ENCODE assay signal across 14 cellular contexts in the genomic region with DNA sequence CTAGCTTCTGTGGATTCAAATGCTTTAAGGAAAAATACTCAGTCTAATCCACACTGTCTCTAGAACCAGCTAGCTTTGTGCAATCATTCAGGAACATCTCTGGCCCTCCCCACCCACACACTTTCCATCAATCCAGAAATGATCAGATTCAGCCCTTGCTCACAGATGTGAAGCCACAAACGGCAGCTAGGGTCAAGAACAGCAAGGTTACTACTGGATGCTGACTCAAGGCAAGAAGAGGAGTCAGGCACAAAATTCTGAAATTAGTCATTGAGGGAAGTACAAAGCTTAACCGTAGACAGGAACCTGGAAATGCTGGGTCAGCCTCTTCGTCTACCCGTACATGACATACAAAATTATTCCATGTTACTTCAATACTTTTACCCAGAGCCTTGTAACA.
DNase-seq lines count a peak whose midpoint lies in the region; ATAC-seq and TF ChIP-seq lines count a peak whose summit lies in the region.
"Had no signal": no experiment of that assay in that cellular context is flagged by ENCODE, and none has a peak within 500 bp of the region (broad histone marks: within the 10 kb centered on the region; RNA-seq: fewer than 3 reads in every experiment).

No MANE protein-coding gene starts in this region.

- H3K27me3 Mint-ChIP-seq in natural killer cell treated with Interleukin-12 subunit alpha and Interleukin-12 subunit beta and Interleukin-15 and Interleukin-18, amount 100 ng/mL, for 72 hours = peaks cover 6 to 13% of the 10 kb centered on the region in 2 donors
- H3K27me3 Mint-ChIP-seq in natural killer cell (ENCODE audit: low read depth in 2 of 2) = peaks cover 20% of the 10 kb centered on the region in 2 donors
- H3K27me3 Mint-ChIP-seq in endothelial cell (ENCODE audit: unreplicated experiment) = peaks cover under 1% of the 10 kb centered on the region

- peaks cover 8 to 12% of the 10 kb centered on the region in 2 donors for H3K4me1 Mint-ChIP-seq in natural killer cell treated with Interleukin-12 subunit alpha and Interleukin-12 subunit beta and Interleukin-15 and Interleukin-18, amount 100 ng/mL, for 72 hours (ENCODE audit: low read depth in 2 of 2)
- H3K4me1 Mint-ChIP-seq in natural killer cell = no peaks in the 10 kb centered on the region
- no peaks in the 10 kb centered on the region for H3K4me1 Mint-ChIP-seq in endothelial cell (ENCODE audit: unreplicated experiment)
- H3K4me1 Mint-ChIP-seq: B cell had no signal

- H3K4me3 Mint-ChIP-seq in natural killer cell treated with Interleukin-12 subunit alpha and Interleukin-12 subunit beta and Interleukin-15 and Interleukin-18, amount 100 ng/mL, for 72 hours = peak overlapping the region; percentile 55
- H3K4me3 Mint-ChIP-seq in natural killer cell (no peak overlapping the region), endothelial cell (ENCODE audit: unreplicated experiment) (no peak overlapping the region)
- H3K4me3 Mint-ChIP-seq: B cell had no signal

- intact Hi-C loops in natural killer cell (cut with micrococcal nuclease) = no loop called here

- no peak for DNase-seq in natural killer cell treated with Interleukin-12 subunit alpha and Interleukin-12 subunit beta and Interleukin-15 and Interleukin-18, amount 100 ng/mL, for 72 hours (ENCODE audit: low spot score)
- DNase-seq in natural killer cell (no peak), RPMI7951 (ENCODE audit: low read depth) (peak; percentile 79), fibroblast of mammary gland (ENCODE audit: low read depth) (peak; percentile 82), stromal cell of bone marrow (ENCODE audit: low read depth) (peak; percentile 6), ureter (ENCODE audit: low spot score) (no peak), endothelial cell (ENCODE audit: low spot score) (no peak), DMS79 treated with DMSO at 0.1 percent for 48 hours (lab: John Stamatoyannopoulos, UW) (no peak)
- DNase-seq: DMS 273 treated with DMSO at 0.1 percent for 48 hours, NCI-H1092 treated with DMSO at 0.1 percent for 48 hours, NCI-H226, occipital lobe, tibial artery had no signal

- peaks cover 7% of the 10 kb centered on the region for H3K36me3 Mint-ChIP-seq in natural killer cell treated with Interleukin-12 subunit alpha and Interleukin-12 subunit beta and Interleukin-15 and Interleukin-18, amount 100 ng/mL, for 72 hours
- H3K36me3 Mint-ChIP-seq in natural killer cell = no peaks in the 10 kb centered on the region
- H3K36me3 Mint-ChIP-seq in endothelial cell (ENCODE audit: low read depth, unreplicated experiment) = no peaks in the 10 kb centered on the region

- peak overlapping the region in 1 of 2 donors; percentile 50 for H3K27ac Mint-ChIP-seq in natural killer cell treated with Interleukin-12 subunit alpha and Interleukin-12 subunit beta and Interleukin-15 and Interleukin-18, amount 100 ng/mL, for 72 hours
- no peak overlapping the region for H3K27ac Mint-ChIP-seq in natural killer cell
- no peak overlapping the region for H3K27ac Mint-ChIP-seq in endothelial cell (ENCODE audit: unreplicated experiment)
- H3K27ac Mint-ChIP-seq: B cell had no signal

- TF ChIP-seq CTCF in natural killer cell (IDR thresholded peaks at IDR 0.05) (no peak), fibroblast of mammary gland (conservative IDR thresholded peaks at IDR 0.05; ENCODE audit: control insufficient read depth, insufficient read depth, low read depth, low read length) (no peak), endothelial cell (IDR thresholded peaks at IDR 0.05; ENCODE audit: unreplicated experiment) (no peak)

- peak; percentile 52 to 92 for ATAC-seq in natural killer cell treated with Interleukin-12 subunit alpha and Interleukin-12 subunit beta and Interleukin-15 and Interleukin-18, amount 100 ng/mL, for 72 hours
- no peak for ATAC-seq in natural killer cell

- H3K9me3 Mint-ChIP-seq in natural killer cell treated with Interleukin-12 subunit alpha and Interleukin-12 subunit beta and Interleukin-15 and Interleukin-18, amount 100 ng/mL, for 72 hours = no peaks in the 10 kb centered on the region
- no peaks in the 10 kb centered on the region for H3K9me3 Mint-ChIP-seq in natural killer cell
- no peaks in the 10 kb centered on the region for H3K9me3 Mint-ChIP-seq in endothelial cell (ENCODE audit: unreplicated experiment)

- H3K4me3 ChIP-seq in fibroblast of mammary gland (ENCODE audit: control insufficient read depth, low read depth, low read length) = no peak overlapping the region
- H3K4me3 ChIP-seq: tibial artery had no signal

Comparison
In these comparisons a context has a peak if more than half of its experiments do, and no peak if none do; other contexts are left out.
1. ATAC-seq: peak in natural killer cell treated with Interleukin-12 subunit alpha and Interleukin-12 subunit beta and Interleukin-15 and Interleukin-18, amount 100 ng/mL, for 72 hours (2 of 2); none in natural killer cell (0 of 3).
2. DNase-seq: peak in RPMI7951 (single experiment), fibroblast of mammary gland (single experiment) and stromal cell of bone marrow (single experiment); none in natural killer cell treated with Interleukin-12 subunit alpha and Interleukin-12 subunit beta and Interleukin-15 and Interleukin-18, amount 100 ng/mL, for 72 hours (single experiment), natural killer cell (single experiment), ureter (single experiment), endothelial cell (single experiment) and DMS79 treated with DMSO at 0.1 percent for 48 hours (single experiment).